ENCODE assay signal across 15 cellular contexts in the genomic region with DNA sequence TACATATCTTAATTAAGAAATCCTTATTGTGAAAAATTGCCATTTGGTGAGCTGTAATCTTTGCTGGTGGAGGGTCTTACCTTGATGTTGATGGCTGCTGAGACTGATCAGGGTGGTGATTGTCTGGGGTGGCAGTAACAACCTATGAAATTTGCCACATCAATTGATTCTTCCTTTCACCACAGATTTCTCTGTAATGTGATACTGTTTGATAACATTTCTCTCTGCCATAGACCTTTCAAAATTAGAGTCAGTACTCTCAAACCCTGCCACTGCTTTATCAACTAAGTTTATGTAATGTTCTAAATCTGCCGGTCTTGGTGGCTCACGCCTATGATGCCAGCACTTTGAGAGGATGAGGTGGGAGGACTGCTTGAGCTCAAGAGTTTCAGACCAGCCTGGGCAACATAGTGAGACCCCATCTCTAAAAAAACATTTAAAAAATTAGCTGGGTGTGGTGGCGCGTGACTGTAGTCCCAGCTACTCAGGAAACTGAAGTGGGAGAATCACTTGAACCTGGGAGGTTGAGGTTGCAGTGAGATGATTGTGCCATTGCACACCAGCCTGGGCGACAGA. TPM values are rescaled to one million over a fixed set of nuclear protein-coding genes. Genes with fewer than 3 reads are reported as not detected.
DNase-seq lines count a peak whose midpoint lies in the region; ATAC-seq and TF ChIP-seq lines count a peak whose summit lies in the region.
"Had no signal": no experiment of that assay in that cellular context is flagged by ENCODE, and none has a peak within 500 bp of the region (broad histone marks: within the 10 kb centered on the region; RNA-seq: fewer than 3 reads in every experiment).

No MANE protein-coding gene starts in this region.

- H2AK5ac ChIP-seq in mesenchymal stem cell (ENCODE audit: low read length, severe bottlenecking) = no peak overlapping the region

- no peak overlapping the region for H3K4ac ChIP-seq in mesenchymal stem cell (ENCODE audit: low read depth in 1 of 2, low read length in 2 of 2)

- H3K9me3 Mint-ChIP-seq in T-helper 2 cell treated with Interferon-gamma antibody and Interleukin-4, amounts not matched to agents 5 μg/mL and 100 μg/mL, for 36 hours = no peaks in the 10 kb centered on the region
- H3K9me3 Mint-ChIP-seq in activated naive CD8-positive, alpha-beta T cell treated with anti-CD3 and anti-CD28 coated beads, Interleukin-2, amount 50 U/mL, for 24 hours = no peaks in the 10 kb centered on the region
- no peaks in the 10 kb centered on the region for H3K9me3 Mint-ChIP-seq in neural progenitor cell
- H3K9me3 Mint-ChIP-seq: activated B cell treated with CpG ODN at 0.5 μM for 24 hours; neural crest cell; stimulated activated naive CD8-positive, alpha-beta T cell treated with anti-CD3 and anti-CD28 coated beads, Interleukin-15, Interleukin-2, amounts not matched to agents 100 ng/mL and 50 ng/mL, for 24 hours had no signal

- H3K4me2 ChIP-seq in mesenchymal stem cell (ENCODE audit: low read length, poor library complexity, severe bottlenecking) (no peak overlapping the region), neural progenitor cell (no peak overlapping the region)

- no peak overlapping the region for H2BK5ac ChIP-seq in mesenchymal stem cell (ENCODE audit: low read depth, low read length, poor library complexity, severe bottlenecking)

- H3K27me3 Mint-ChIP-seq in T-helper 2 cell treated with Interferon-gamma antibody and Interleukin-4, amounts not matched to agents 5 μg/mL and 100 μg/mL, for 36 hours (ENCODE audit: low read depth) = no peaks in the 10 kb centered on the region
- no peaks in the 10 kb centered on the region for H3K27me3 Mint-ChIP-seq in activated naive CD8-positive, alpha-beta T cell treated with anti-CD3 and anti-CD28 coated beads, Interleukin-2, amount 50 U/mL, for 24 hours
- H3K27me3 Mint-ChIP-seq in neural progenitor cell (ENCODE audit: insufficient read depth, low read depth) = peaks cover 3% of the 10 kb centered on the region
- H3K27me3 Mint-ChIP-seq: activated B cell treated with CpG ODN at 0.5 μM for 24 hours; stimulated activated naive CD8-positive, alpha-beta T cell treated with anti-CD3 and anti-CD28 coated beads, Interleukin-15, Interleukin-2, amounts not matched to agents 100 ng/mL and 50 ng/mL, for 24 hours had no signal

- H2BK15ac ChIP-seq in mesenchymal stem cell (ENCODE audit: low read depth, poor library complexity, severe bottlenecking) = no peak overlapping the region

- H3K18ac ChIP-seq in mesenchymal stem cell (ENCODE audit: low read depth in 1 of 2, low read length in 2 of 2) = no peak overlapping the region

- H3K9me3 ChIP-seq in mesenchymal stem cell (ENCODE audit: control insufficient read depth, low read length) (no peaks in the 10 kb centered on the region), neural progenitor cell (ENCODE audit: low read depth) (no peaks in the 10 kb centered on the region)
- H3K9me3 ChIP-seq: transverse colon had no signal

- no peak overlapping the region for H4K91ac ChIP-seq in mesenchymal stem cell (ENCODE audit: low read length)

- H3K23ac ChIP-seq in mesenchymal stem cell (ENCODE audit: low read length in 2 of 2) = no peak overlapping the region

- peaks cover 46% of the 10 kb centered on the region for H3K4me1 Mint-ChIP-seq in T-helper 2 cell treated with Interferon-gamma antibody and Interleukin-4, amounts not matched to agents 5 μg/mL and 100 μg/mL, for 36 hours (ENCODE audit: low read depth)
- H3K4me1 Mint-ChIP-seq in activated naive CD8-positive, alpha-beta T cell treated with anti-CD3 and anti-CD28 coated beads, Interleukin-2, amount 50 U/mL, for 24 hours = peaks cover 68% of the 10 kb centered on the region
- H3K4me1 Mint-ChIP-seq in neural progenitor cell = peaks cover 8% of the 10 kb centered on the region

- H3K4me1 ChIP-seq in mesenchymal stem cell (ENCODE audit: control insufficient read depth, insufficient read depth, low read depth, low read length) = peaks cover 4% of the 10 kb centered on the region
- H3K4me1 ChIP-seq in neural progenitor cell = peaks cover 5% of the 10 kb centered on the region

- 100% methylated on average over 4 of the region's 5 CpGs for WGBS in mesenchymal stem cell

- no peak overlapping the region for H3K4me3 ChIP-seq in mesenchymal stem cell (ENCODE audit: insufficient read depth in 1 of 2, low read depth in 1 of 2, low read length in 2 of 2)
- H3K4me3 ChIP-seq in neural progenitor cell = no peak overlapping the region
- H3K4me3 ChIP-seq: transverse colon had no signal

- H2AFZ ChIP-seq in mesenchymal stem cell (ENCODE audit: low read depth, low read length) (no peak overlapping the region), neural progenitor cell (replicated peaks) (no peak overlapping the region)

- no peak overlapping the region for H2BK120ac ChIP-seq in mesenchymal stem cell (ENCODE audit: low read depth, low read length)

- no peak overlapping the region for H3K9ac ChIP-seq in mesenchymal stem cell (ENCODE audit: low read length)
- no peak overlapping the region for H3K9ac ChIP-seq in neural progenitor cell

- H3K27ac ChIP-seq in mesenchymal stem cell (ENCODE audit: low read length, poor library complexity, severe bottlenecking) (no peak overlapping the region), neural progenitor cell (no peak overlapping the region)
- H3K27ac ChIP-seq: transverse colon had no signal

- peaks cover 100% of the 10 kb centered on the region for H3K79me2 ChIP-seq in neural progenitor cell (ENCODE audit: low read depth)

- H3K27ac Mint-ChIP-seq in T-helper 2 cell treated with Interferon-gamma antibody and Interleukin-4, amounts not matched to agents 5 μg/mL and 100 μg/mL, for 36 hours = peak overlapping the region; percentile 63
- peak overlapping the region; percentile 64 for H3K27ac Mint-ChIP-seq in activated naive CD8-positive, alpha-beta T cell treated with anti-CD3 and anti-CD28 coated beads, Interleukin-2, amount 50 U/mL, for 24 hours
- no peak overlapping the region for H3K27ac Mint-ChIP-seq in neural progenitor cell
- H3K27ac Mint-ChIP-seq: activated B cell treated with CpG ODN at 0.5 μM for 24 hours; stimulated activated naive CD8-positive, alpha-beta T cell treated with anti-CD3 and anti-CD28 coated beads, Interleukin-15, Interleukin-2, amounts not matched to agents 100 ng/mL and 50 ng/mL, for 24 hours had no signal

- peaks cover 90% of the 10 kb centered on the region for H4K20me1 ChIP-seq in neural progenitor cell (ENCODE audit: low read depth)

- H3F3A ChIP-seq in neural progenitor cell (ENCODE audit: low read depth) = peaks cover 11% of the 10 kb centered on the region

- no peak for TF ChIP-seq CTCF in neural progenitor cell (IDR thresholded peaks at IDR 0.05)

- H4K8ac ChIP-seq in mesenchymal stem cell (ENCODE audit: low read length) = no peak overlapping the region

- no peak overlapping the region for H3K14ac ChIP-seq in mesenchymal stem cell (ENCODE audit: low read length in 2 of 2)

- H3K36me3 ChIP-seq in mesenchymal stem cell (ENCODE audit: control insufficient read depth in 1 of 2, insufficient read depth in 2 of 2, low read depth in 1 of 2, low read length in 2 of 2) (peaks cover 2 to 9% of the 10 kb centered on the region in 2 experiments), neural progenitor cell (no peaks in the 10 kb centered on the region)
- H3K36me3 ChIP-seq: transverse colon had no signal

- H3K4me3 Mint-ChIP-seq in T-helper 2 cell treated with Interferon-gamma antibody and Interleukin-4, amounts not matched to agents 5 μg/mL and 100 μg/mL, for 36 hours = peak overlapping the region; percentile 51
- H3K4me3 Mint-ChIP-seq in activated naive CD8-positive, alpha-beta T cell treated with anti-CD3 and anti-CD28 coated beads, Interleukin-2, amount 50 U/mL, for 24 hours = no peak overlapping the region
- no peak overlapping the region for H3K4me3 Mint-ChIP-seq in neural progenitor cell
- H3K4me3 Mint-ChIP-seq: activated B cell treated with CpG ODN at 0.5 μM for 24 hours; neural crest cell; stimulated activated naive CD8-positive, alpha-beta T cell treated with anti-CD3 and anti-CD28 coated beads, Interleukin-15, Interleukin-2, amounts not matched to agents 100 ng/mL and 50 ng/mL, for 24 hours had no signal

- ATAC-seq in activated naive CD8-positive, alpha-beta T cell treated with anti-CD3 and anti-CD28 coated beads, Interleukin-2, amount 50 U/mL, for 24 hours = no peak
- ATAC-seq in HG02798 (IDR thresholded peaks at IDR 0.05; ENCODE audit: poor library complexity, unreplicated experiment) = no peak

- H3K79me1 ChIP-seq in mesenchymal stem cell (replicated peaks; ENCODE audit: low read length, poor library complexity, severe bottlenecking) = no peaks in the 10 kb centered on the region

- peak; percentile 13 for DNase-seq in stimulated activated CD4-positive, alpha-beta T cell treated with anti-CD3 and anti-CD28 coated beads, Interleukin-15, amount 100 ng/mL, for 24 hours
- DNase-seq in stimulated activated CD4-positive, alpha-beta T cell treated with anti-CD3 and anti-CD28 coated beads, Interleukin-2, amount 100 ng/mL, for 24 hours = no peak
- DNase-seq in T-helper 2 cell treated with Interferon-gamma antibody and Interleukin-4, amounts not matched to agents 5 μg/mL and 100 μg/mL, for 36 hours (ENCODE audit: low spot score) = peak; percentile 32
- DNase-seq in activated naive CD8-positive, alpha-beta T cell treated with anti-CD3 and anti-CD28 coated beads, Interleukin-2, amount 50 U/mL, for 24 hours = no peak
- DNase-seq in mesenchymal stem cell (no peak), neural progenitor cell (ENCODE audit: low spot score) (no peak)
- DNase-seq: activated B cell treated with CpG ODN at 0.5 μM for 24 hours, Kasumi-1, NCI-H1092, NCI-H2081 treated with DMSO at 0.1 percent for 48 hours, NCI-H524, transverse colon had no signal

- H3K27me3 ChIP-seq in mesenchymal stem cell (ENCODE audit: control insufficient read depth in 1 of 2, insufficient read depth in 1 of 2, low read length in 2 of 2) (no peaks in the 10 kb centered on the region), neural progenitor cell (no peaks in the 10 kb centered on the region)
- H3K27me3 ChIP-seq: transverse colon had no signal

- H2BK12ac ChIP-seq in mesenchymal stem cell (ENCODE audit: low read length in 2 of 2) = no peak overlapping the region

- peaks cover 17% of the 10 kb centered on the region for H3K36me3 Mint-ChIP-seq in T-helper 2 cell treated with Interferon-gamma antibody and Interleukin-4, amounts not matched to agents 5 μg/mL and 100 μg/mL, for 36 hours (ENCODE audit: low read depth)
- H3K36me3 Mint-ChIP-seq in activated naive CD8-positive, alpha-beta T cell treated with anti-CD3 and anti-CD28 coated beads, Interleukin-2, amount 50 U/mL, for 24 hours (ENCODE audit: low read depth) = peaks cover 22% of the 10 kb centered on the region
- H3K36me3 Mint-ChIP-seq in neural progenitor cell = peaks cover 3% of the 10 kb centered on the region

RNA-seq across cellular contexts. Expression of gene KPNA6, which starts 5.0 kb away (rescaled TPM):
- polyA plus RNA-seq in mesenchymal stem cell (2013, experiment 1 of 2) = 30.2 TPM
- polyA plus RNA-seq in mesenchymal stem cell (2013, experiment 2 of 2) = 28.7 TPM
- 58.5 and 69.3 TPM in 2 replicates for total RNA-seq in neural progenitor cell (ENCODE audit: low replicate concordance)

RNA-seq across cellular contexts. Expression of gene TMEM39B, which starts 40.1 kb away (rescaled TPM):
- 13.7 TPM for polyA plus RNA-seq in mesenchymal stem cell (2013, experiment 1 of 2)
- polyA plus RNA-seq in mesenchymal stem cell (2013, experiment 2 of 2) = 13.0 TPM
- total RNA-seq in neural progenitor cell (ENCODE audit: low replicate concordance) = 2.3 and 11.7 TPM in 2 replicates

Comparison
In these comparisons a context has a peak if more than half of its experiments do, and no peak if none do; other contexts are left out.
1. DNase-seq: peak in stimulated activated CD4-positive, alpha-beta T cell treated with anti-CD3 and anti-CD28 coated beads, Interleukin-15, amount 100 ng/mL, for 24 hours (single experiment) and T-helper 2 cell treated with Interferon-gamma antibody and Interleukin-4, amounts not matched to agents 5 μg/mL and 100 μg/mL, for 36 hours (single experiment); none in stimulated activated CD4-positive, alpha-beta T cell treated with anti-CD3 and anti-CD28 coated beads, Interleukin-2, amount 100 ng/mL, for 24 hours (0 of 2), activated naive CD8-positive, alpha-beta T cell treated with anti-CD3 and anti-CD28 coated beads, Interleukin-2, amount 50 U/mL, for 24 hours (single experiment), mesenchymal stem cell (single experiment) and neural progenitor cell (single experiment).